In the genomic region with DNA sequence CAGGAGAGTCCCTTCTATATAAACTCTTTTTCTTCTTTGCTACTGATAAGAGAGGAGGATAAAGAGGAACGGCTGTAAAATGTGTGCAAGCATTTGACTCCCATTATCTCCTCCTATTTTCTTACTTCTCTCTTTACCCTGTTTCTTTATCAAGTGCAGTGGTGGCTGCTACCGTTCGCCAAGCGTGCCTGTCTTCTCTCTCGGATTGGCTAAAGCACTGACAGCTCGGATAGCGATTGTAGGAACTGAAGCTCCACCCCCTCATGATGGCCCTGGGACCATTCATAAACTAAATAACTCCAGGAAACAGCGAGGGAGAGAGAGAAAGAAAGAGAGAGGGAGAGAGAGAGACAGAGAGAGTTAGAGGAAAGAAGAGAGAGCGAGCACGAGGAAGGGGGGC, we compare ENCODE assay signal across 2 cellular contexts.
TF ChIP-seq lines count a peak whose summit lies in the region.

No MANE protein-coding gene starts in this region.

TF ChIP-seq in liver, 16 proteins besides CTCF, POLR2A, EP300 and RAD21 (continued from another document):
- TF ChIP-seq, protein P1, sequence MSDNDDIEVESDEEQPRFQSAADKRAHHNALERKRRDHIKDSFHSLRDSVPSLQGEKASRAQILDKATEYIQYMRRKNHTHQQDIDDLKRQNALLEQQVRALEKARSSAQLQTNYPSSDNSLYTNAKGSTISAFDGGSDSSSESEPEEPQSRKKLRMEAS (IDR thresholded peaks at IDR 0.05) = no peak

TF ChIP-seq in HepG2, 621 proteins besides CTCF, POLR2A, EP300 and RAD21:
- TF ChIP-seq, protein P2, sequence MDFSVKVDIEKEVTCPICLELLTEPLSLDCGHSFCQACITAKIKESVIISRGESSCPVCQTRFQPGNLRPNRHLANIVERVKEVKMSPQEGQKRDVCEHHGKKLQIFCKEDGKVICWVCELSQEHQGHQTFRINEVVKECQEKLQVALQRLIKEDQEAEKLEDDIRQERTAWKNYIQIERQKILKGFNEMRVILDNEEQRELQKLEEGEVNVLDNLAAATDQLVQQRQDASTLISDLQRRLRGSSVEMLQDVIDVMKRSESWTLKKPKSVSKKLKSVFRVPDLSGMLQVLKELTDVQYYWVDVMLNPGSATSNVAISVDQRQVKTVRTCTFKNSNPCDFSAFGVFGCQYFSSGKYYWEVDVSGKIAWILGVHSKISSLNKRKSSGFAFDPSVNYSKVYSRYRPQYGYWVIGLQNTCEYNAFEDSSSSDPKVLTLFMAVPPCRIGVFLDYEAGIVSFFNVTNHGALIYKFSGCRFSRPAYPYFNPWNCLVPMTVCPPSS (IDR thresholded peaks at IDR 0.05) = no peak
- TF ChIP-seq KDM4B (CRISPR knock-in tag; IDR thresholded peaks at IDR 0.05) (no peak), XRCC5 (optimal IDR thresholded peaks at IDR 0.05; ENCODE audit: low read length) (no peak), ZNF589 (CRISPR knock-in tag; conservative IDR thresholded peaks at IDR 0.05) (no peak), POGZ (CRISPR knock-in tag; IDR thresholded peaks at IDR 0.05) (no peak), PPARG (CRISPR knock-in tag; conservative IDR thresholded peaks at IDR 0.05) (no peak), ZZZ3 (CRISPR knock-in tag; IDR thresholded peaks at IDR 0.05; ENCODE audit: borderline replicate concordance) (no peak), POLR2AphosphoS5 (IDR thresholded peaks at IDR 0.05; ENCODE audit: low read depth, low read length) (no peak), SOX6 (IDR thresholded peaks at IDR 0.05) (no peak), SOX6 (CRISPR knock-in tag; IDR thresholded peaks at IDR 0.05) (no peak), ZFP41 (CRISPR knock-in tag; IDR thresholded peaks at IDR 0.05; ENCODE audit: borderline replicate concordance) (no peak), ELF1 (CRISPR knock-in tag; IDR thresholded peaks at IDR 0.05) (no peak)
- TF ChIP-seq, protein P3, sequence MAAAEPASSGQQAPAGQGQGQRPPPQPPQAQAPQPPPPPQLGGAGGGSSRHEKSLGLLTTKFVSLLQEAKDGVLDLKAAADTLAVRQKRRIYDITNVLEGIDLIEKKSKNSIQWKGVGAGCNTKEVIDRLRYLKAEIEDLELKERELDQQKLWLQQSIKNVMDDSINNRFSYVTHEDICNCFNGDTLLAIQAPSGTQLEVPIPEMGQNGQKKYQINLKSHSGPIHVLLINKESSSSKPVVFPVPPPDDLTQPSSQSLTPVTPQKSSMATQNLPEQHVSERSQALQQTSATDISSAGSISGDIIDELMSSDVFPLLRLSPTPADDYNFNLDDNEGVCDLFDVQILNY (CRISPR knock-in tag; conservative IDR thresholded peaks at IDR 0.05) = no peak
- TF ChIP-seq, protein P4, sequence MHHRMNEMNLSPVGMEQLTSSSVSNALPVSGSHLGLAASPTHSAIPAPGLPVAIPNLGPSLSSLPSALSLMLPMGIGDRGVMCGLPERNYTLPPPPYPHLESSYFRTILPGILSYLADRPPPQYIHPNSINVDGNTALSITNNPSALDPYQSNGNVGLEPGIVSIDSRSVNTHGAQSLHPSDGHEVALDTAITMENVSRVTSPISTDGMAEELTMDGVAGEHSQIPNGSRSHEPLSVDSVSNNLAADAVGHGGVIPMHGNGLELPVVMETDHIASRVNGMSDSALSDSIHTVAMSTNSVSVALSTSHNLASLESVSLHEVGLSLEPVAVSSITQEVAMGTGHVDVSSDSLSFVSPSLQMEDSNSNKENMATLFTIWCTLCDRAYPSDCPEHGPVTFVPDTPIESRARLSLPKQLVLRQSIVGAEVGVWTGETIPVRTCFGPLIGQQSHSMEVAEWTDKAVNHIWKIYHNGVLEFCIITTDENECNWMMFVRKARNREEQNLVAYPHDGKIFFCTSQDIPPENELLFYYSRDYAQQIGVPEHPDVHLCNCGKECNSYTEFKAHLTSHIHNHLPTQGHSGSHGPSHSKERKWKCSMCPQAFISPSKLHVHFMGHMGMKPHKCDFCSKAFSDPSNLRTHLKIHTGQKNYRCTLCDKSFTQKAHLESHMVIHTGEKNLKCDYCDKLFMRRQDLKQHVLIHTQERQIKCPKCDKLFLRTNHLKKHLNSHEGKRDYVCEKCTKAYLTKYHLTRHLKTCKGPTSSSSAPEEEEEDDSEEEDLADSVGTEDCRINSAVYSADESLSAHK (CRISPR knock-in tag; IDR thresholded peaks at IDR 0.05; ENCODE audit: borderline replicate concordance) = no peak
